In genomic region chr22:31489632-31490495, GRCh38 we compare ENCODE assay signal across 8 cellular contexts. TPM values are rescaled to one million over a fixed set of nuclear protein-coding genes. Genes with fewer than 3 reads are reported as not detected.
DNase-seq lines count a peak whose midpoint lies in the region; ATAC-seq and TF ChIP-seq lines count a peak whose summit lies in the region.

Gene EIF4ENIF1 (minus strand): TSS chr22:31489842. CDS start chr22:31488718, 1,124 bp downstream.

- TF ChIP-seq CTCF in HL-60 (IDR thresholded peaks at IDR 0.05; ENCODE audit: insufficient read depth, low read length), result no peak
- no peak for TF ChIP-seq CTCF in OCI-LY1 (IDR thresholded peaks at IDR 0.05; ENCODE audit: low read length)

- H3K27me3 ChIP-seq in BLaER1 (no peaks in the 10 kb centered on the region), HL-60 (ENCODE audit: insufficient read depth, poor library complexity, severe bottlenecking) (no peaks in the 10 kb centered on the region), OCI-LY1 (ENCODE audit: insufficient read depth, low read length) (no peaks in the 10 kb centered on the region), mononuclear cell (ENCODE audit: insufficient read depth, low read length) (no peaks in the 10 kb centered on the region)

- peaks cover 4% of the 10 kb centered on the region; the same call in 1 of the 2 replicates for H3F3A ChIP-seq in OCI-LY1 (ENCODE audit: insufficient read depth, low read length)

- DNase-seq in HL-60 (ENCODE audit: low read depth in 1 of 2, low spot score in 1 of 2) (peak; percentile 77 to 86), activated T-cell treated with anti-CD3 and anti-CD28 coated beads for 1 hour (ENCODE audit: low read depth) (peak; percentile 79), epidermal melanocyte (ENCODE audit: insufficient read length, low spot score) (peak; percentile 83)
- peak; percentile 66 to 72 for DNase-seq in stimulated activated CD8-positive, alpha-beta memory T cell treated with anti-CD3 and anti-CD28 coated beads, Interleukin-2, amount 100 ng/mL, for 1 hour (ENCODE audit: low read depth in 2 of 2)

- H3K4me1 ChIP-seq in BLaER1, result peaks cover 48% of the 10 kb centered on the region
- H3K4me1 ChIP-seq in OCI-LY1 (ENCODE audit: insufficient read depth, low read length, severe bottlenecking), result peaks cover 43% of the 10 kb centered on the region
- H3K4me1 ChIP-seq in mononuclear cell (ENCODE audit: insufficient read depth, low read length), result peaks cover 40% of the 10 kb centered on the region

- H3K4me3 ChIP-seq in BLaER1 (peak within 1 kb of the TSS; percentile 97), HL-60 (replicated peaks; ENCODE audit: insufficient read depth, low read length) (peak within 1 kb of the TSS; percentile 87), OCI-LY1 (ENCODE audit: low read depth, low read length, poor library complexity, severe bottlenecking) (peak within 1 kb of the TSS; percentile 72), mononuclear cell (ENCODE audit: low read length) (peak within 1 kb of the TSS; percentile 89)

- H3K9ac ChIP-seq in BLaER1, result peak within 1 kb of the TSS; percentile 93
- H3K9ac ChIP-seq in OCI-LY1 (ENCODE audit: low read length), result peak within 1 kb of the TSS; percentile 86

- H3K79me2 ChIP-seq in OCI-LY1 (ENCODE audit: insufficient read depth, low read length), result peaks cover 15% of the 10 kb centered on the region; the same call in 1 of the 2 replicates

- H3K9me3 ChIP-seq in BLaER1 (no peaks in the 10 kb centered on the region), OCI-LY1 (ENCODE audit: low read length) (no peaks in the 10 kb centered on the region), mononuclear cell (ENCODE audit: low read depth, low read length) (no peaks in the 10 kb centered on the region)

- H4K20me1 ChIP-seq in BLaER1, result peaks cover 32% of the 10 kb centered on the region
- H4K20me1 ChIP-seq in OCI-LY1 (ENCODE audit: insufficient read depth, low read length), result no peaks in the 10 kb centered on the region

- no peak within 1 kb of the TSS for H2AFZ ChIP-seq in OCI-LY1 (ENCODE audit: low read length)

- no peaks in the 10 kb centered on the region for H3K9me2 ChIP-seq in OCI-LY1 (ENCODE audit: low read depth, low read length)

- H3K36me3 ChIP-seq in BLaER1, result peaks cover 34% of the 10 kb centered on the region
- H3K36me3 ChIP-seq in OCI-LY1 (ENCODE audit: insufficient read depth, low read length), result peaks cover 28% of the 10 kb centered on the region

- H3K27ac ChIP-seq in BLaER1 (peak within 1 kb of the TSS; percentile 98), HL-60 (replicated peaks) (peak within 1 kb of the TSS; percentile 93), OCI-LY1 (ENCODE audit: low read depth, low read length, poor library complexity, severe bottlenecking) (peak within 1 kb of the TSS; percentile 95)

- H3K4me2 ChIP-seq in BLaER1 (peak within 1 kb of the TSS; percentile 88), OCI-LY1 (ENCODE audit: low read length) (peak within 1 kb of the TSS; percentile 82)

- peak; percentile 62 for ATAC-seq in GM19324 (IDR thresholded peaks at IDR 0.05; ENCODE audit: low FRiP score, unreplicated experiment)

RNA-seq across cellular contexts. Expression of gene EIF4ENIF1, which starts in this region (rescaled TPM):
- total RNA-seq in mononuclear cell, result 21.9 TPM

Comparison
In these comparisons a context has a peak if more than half of its experiments do, and no peak if none do; other contexts are left out.
1. Peak in every context shown above with its lines: DNase-seq, ATAC-seq, H3K4me3 ChIP-seq and H3K27ac ChIP-seq.